Comparison of ENCODE assay signal across 2 cellular contexts in genomic region chr2:240680185-240680584, GRCh38. TPM values are rescaled to one million over a fixed set of nuclear protein-coding genes. Genes with fewer than 3 reads are reported as not detected.
"Had no signal": no experiment of that assay in that cellular context is flagged by ENCODE, and none has a peak within 500 bp of the region (broad histone marks: within the 10 kb centered on the region; RNA-seq: fewer than 3 reads in every experiment).

No MANE protein-coding gene starts in this region.

RNA-seq across cellular contexts. Expression of gene AQP12B, which starts 2.5 kb away (rescaled TPM):
- total RNA-seq: G401, GM12878 had no signal

RNA-seq across cellular contexts. Expression of gene AQP12A, which starts 11.5 kb away (rescaled TPM):
- total RNA-seq: G401, GM12878 had no signal

RNA-seq across cellular contexts. Expression of gene GPR35, which starts 54.9 kb away (rescaled TPM):
- total RNA-seq: G401 had no signal
